Comparison of ENCODE assay signal across 8 cellular contexts in the genomic region with DNA sequence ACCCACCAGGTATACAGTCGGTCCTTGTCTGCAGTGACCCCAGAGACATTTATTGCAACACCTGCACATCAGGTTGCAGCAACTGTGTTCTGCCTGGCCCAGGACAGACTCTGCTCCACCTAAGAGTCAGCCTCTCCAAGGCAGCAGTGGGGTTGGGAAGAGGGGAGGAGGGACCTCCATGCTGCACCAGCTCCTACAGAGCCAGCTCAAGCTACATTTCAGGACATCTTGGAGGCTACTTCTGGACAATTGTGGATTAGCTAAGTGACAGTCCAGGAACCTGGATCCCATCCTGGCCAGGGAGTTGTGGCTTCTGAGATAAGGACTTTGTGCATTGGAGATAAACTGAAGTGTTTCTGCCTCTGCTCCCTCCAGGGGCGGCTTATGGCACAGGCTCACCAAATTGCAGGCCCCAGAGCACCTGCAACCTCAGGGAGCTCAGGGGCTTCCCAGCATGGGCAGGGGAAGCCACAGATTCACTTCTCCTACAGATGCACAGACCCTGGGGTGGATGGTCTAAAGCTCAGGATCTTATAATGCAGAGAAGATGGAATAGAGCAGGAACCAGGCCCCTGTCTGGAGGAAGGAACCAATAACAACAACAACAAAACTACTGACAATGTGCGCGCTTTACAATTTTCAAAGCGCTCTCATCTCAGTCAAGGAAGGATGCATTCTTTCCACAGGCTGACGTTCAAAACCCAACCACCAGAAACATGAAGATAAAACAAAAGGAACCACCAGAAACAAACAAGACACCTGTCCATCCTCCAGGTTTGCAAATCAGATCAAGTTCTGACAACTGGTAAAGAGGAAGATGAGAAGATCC.
DNase-seq lines count a peak whose midpoint lies in the region; ATAC-seq and TF ChIP-seq lines count a peak whose summit lies in the region.

No MANE protein-coding gene starts in this region.

- intact Hi-C loops in naive thymus-derived CD4-positive, alpha-beta T cell (cut with micrococcal nuclease), result loop anchor here (1.0 kb wide), 6 partner anchors 7 to 281 kb away; no protein-coding TSS in a partner anchor
- intact Hi-C loops in psoas muscle (cut with DNase I), result no loop called here

- POLR2A ChIA-PET in naive thymus-derived CD4-positive, alpha-beta T cell (lab: Charles Lee), result interaction anchor here (0.5 to 1.1 kb wide), 9 partner anchors 29 to 511 kb away, joined by 3 to 7 read pairs (median 3); no protein-coding TSS in a partner anchor

- H3K27ac Mint-ChIP-seq in naive thymus-derived CD4-positive, alpha-beta T cell, result peak overlapping the region; percentile 57 to 96 (median 87)

- no peak for TF ChIP-seq CTCF in psoas muscle (IDR thresholded peaks at IDR 0.05)

- H3K9me3 ChIP-seq in naive thymus-derived CD4-positive, alpha-beta T cell (ENCODE audit: control insufficient read depth in 2 of 3, low read length in 3 of 3), result no peaks in the 10 kb centered on the region
- no peaks in the 10 kb centered on the region for H3K9me3 ChIP-seq in psoas muscle

- no peaks in the 10 kb centered on the region for H3K9me3 Mint-ChIP-seq in naive thymus-derived CD4-positive, alpha-beta T cell

- no peaks in the 10 kb centered on the region for H3K27me3 ChIP-seq in naive thymus-derived CD4-positive, alpha-beta T cell (ENCODE audit: control insufficient read depth in 2 of 2, insufficient read depth in 2 of 2, low read length in 2 of 2)
- H3K27me3 ChIP-seq in psoas muscle (ENCODE audit: insufficient read depth in 3 of 3, low read length in 2 of 3), result no peaks in the 10 kb centered on the region

- no peaks in the 10 kb centered on the region for H3K36me3 ChIP-seq in naive thymus-derived CD4-positive, alpha-beta T cell (ENCODE audit: control insufficient read depth in 2 of 3, insufficient read depth in 3 of 3, low read length in 3 of 3)
- no peaks in the 10 kb centered on the region for H3K36me3 ChIP-seq in psoas muscle (ENCODE audit: insufficient read depth in 1 of 2, low read depth in 1 of 2)

- H3K36me3 Mint-ChIP-seq in naive thymus-derived CD4-positive, alpha-beta T cell, result peaks cover 0 to 10% (median 0%) of the 10 kb centered on the region in 5 donors

- peaks cover 40 to 84% (median 64%) of the 10 kb centered on the region in 7 donors for H3K4me1 Mint-ChIP-seq in naive thymus-derived CD4-positive, alpha-beta T cell

- CTCF ChIA-PET in naive thymus-derived CD4-positive, alpha-beta T cell (lab: Charles Lee), result no interaction called here

- H3K27ac ChIP-seq in naive thymus-derived CD4-positive, alpha-beta T cell (ENCODE audit: low read depth, low read length), result peak overlapping the region; percentile 43
- no peak overlapping the region for H3K27ac ChIP-seq in psoas muscle

- ATAC-seq in GM18498 (IDR thresholded peaks at IDR 0.05; ENCODE audit: unreplicated experiment) (peak; percentile 17), HG02759 (IDR thresholded peaks at IDR 0.05; ENCODE audit: unreplicated experiment) (peak; percentile 52), HG03097 (IDR thresholded peaks at IDR 0.05; ENCODE audit: low FRiP score, unreplicated experiment) (no peak), psoas muscle (no peak)
- peak; percentile 76 for ATAC-seq in naive thymus-derived CD4-positive, alpha-beta T cell

- H3K27me3 Mint-ChIP-seq in naive thymus-derived CD4-positive, alpha-beta T cell, result no peaks in the 10 kb centered on the region

- DNase-seq in activated CD4-positive, alpha-beta T cell treated with anti-CD3 and anti-CD28 coated beads for 4 hours, result peak; percentile 34 to 48
- DNase-seq in naive thymus-derived CD4-positive, alpha-beta T cell, result peak in 8 of 9 donors; percentile 47 to 82 (median 68)
- DNase-seq in occipital lobe (lab: John Stamatoyannopoulos, UW), result no peak
- no peak for DNase-seq in psoas muscle
- DNase-seq in NCI-H526 (lab: John Stamatoyannopoulos, UW), result no peak

- no peak overlapping the region for H3K4me3 ChIP-seq in naive thymus-derived CD4-positive, alpha-beta T cell (ENCODE audit: low read length)
- H3K4me3 ChIP-seq in psoas muscle, result no peak overlapping the region

- peak overlapping the region; percentile 45 to 77 (median 64) for H3K4me3 Mint-ChIP-seq in naive thymus-derived CD4-positive, alpha-beta T cell

- 93 to 95% (median 95%) methylated on average over 6 of the region's 6 CpGs for WGBS in psoas muscle, 3 donors

- H3K4me1 ChIP-seq in naive thymus-derived CD4-positive, alpha-beta T cell (ENCODE audit: control insufficient read depth in 2 of 2, insufficient read depth in 2 of 2, low read length in 2 of 2), result peaks cover 37 to 44% of the 10 kb centered on the region in 2 donors
- peaks cover 22% of the 10 kb centered on the region for H3K4me1 ChIP-seq in psoas muscle

Comparison
In these comparisons a context has a peak if more than half of its experiments do, and no peak if none do; other contexts are left out.
1. ATAC-seq: peak in GM18498 (single experiment), HG02759 (single experiment) and naive thymus-derived CD4-positive, alpha-beta T cell (single experiment); none in HG03097 (single experiment) and psoas muscle (0 of 4).
2. DNase-seq: peak in activated CD4-positive, alpha-beta T cell treated with anti-CD3 and anti-CD28 coated beads for 4 hours (2 of 2) and naive thymus-derived CD4-positive, alpha-beta T cell (8 of 9); none in occipital lobe (single experiment), psoas muscle (0 of 2) and NCI-H526 (0 of 2).
3. intact Hi-C loops: an anchor here in naive thymus-derived CD4-positive, alpha-beta T cell (1.0 kb wide); none called in psoas muscle.